ENCODE assay signal across 31 cellular contexts in the genomic region with DNA sequence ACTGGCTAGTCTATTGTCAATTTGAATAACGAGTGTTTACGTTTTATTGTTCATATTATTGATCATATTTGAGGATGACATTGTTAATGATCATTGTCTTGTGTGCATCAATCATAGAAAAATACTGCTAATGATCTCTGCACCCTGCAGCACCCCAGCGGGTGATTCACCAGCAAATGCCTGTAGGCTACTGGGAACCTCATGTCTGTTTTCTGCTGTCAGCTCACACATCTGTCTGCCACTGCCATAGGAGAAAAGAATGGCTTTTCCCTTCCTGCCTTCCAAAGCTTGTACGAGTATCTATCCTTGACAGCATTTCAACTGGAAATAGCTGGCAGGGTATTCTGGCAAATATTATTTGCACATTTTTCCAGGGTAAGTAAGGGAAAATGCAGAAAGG.
"Had no signal": no experiment of that assay in that cellular context is flagged by ENCODE, and none has a peak within 500 bp of the region (broad histone marks: within the 10 kb centered on the region; RNA-seq: fewer than 3 reads in every experiment).

No MANE protein-coding gene starts in this region.

- H3K4me1 ChIP-seq: ascending aorta, SJCRH30 had no signal

- H3K4me3 ChIP-seq: ascending aorta, cardiac muscle cell, K562, SJCRH30, SK-N-MC had no signal

- H3K27ac ChIP-seq: ascending aorta, cardiac muscle cell, SJCRH30, SK-N-MC, WERI-Rb-1 had no signal

- H3K27me3 ChIP-seq: ascending aorta, cardiac muscle cell, SJCRH30 had no signal

- DNase-seq: activated CD4-positive, alpha-beta memory T cell treated with anti-CD3 and anti-CD28 coated beads, Interleukin-2, amount 10 ng/mL, durations not matched to agents 7 days and 5 days; activated CD4-positive, alpha-beta T cell treated with anti-CD3 and anti-CD28 coated beads for 1 hour; activated CD4-positive, alpha-beta T cell treated with anti-CD3 and anti-CD28 coated beads for 48 hours; activated CD4-positive, CD25-positive, alpha-beta regulatory T cell; activated CD8-positive, alpha-beta memory T cell treated with anti-CD3 and anti-CD28 coated beads for 24 hours; activated CD8-positive, alpha-beta memory T cell treated with anti-CD3 and anti-CD28 coated beads, Interleukin-2, amount 10 ng/mL, durations not matched to agents 7 days and 5 days; activated CD8-positive, alpha-beta memory T cell treated with anti-CD3 and anti-CD28 coated beads, Interleukin-2, amount 50 U/mL, for 48 hours; activated effector memory CD4-positive, alpha-beta T cell treated with anti-CD3 and anti-CD28 coated beads, Interleukin-2, amount 50 U/mL, for 16 hours; activated naive CD4-positive, alpha-beta T cell; activated naive CD4-positive, alpha-beta T cell treated with anti-CD3 and anti-CD28 coated beads, Interleukin-2, amount 50 U/mL, for 16 hours; activated naive CD8-positive, alpha-beta T cell treated with anti-CD3 and anti-CD28 coated beads for 36 hours; activated T-cell treated with anti-CD3 and anti-CD28 coated beads, Interleukin-2, amount 50 U/mL, for 1 hour; activated T-cell treated with anti-CD3 and anti-CD28 coated beads, Interleukin-2, amount 50 U/mL, for 72 hours; amniotic stem cell; NCI-H1105; NCI-H187 treated with DMSO at 0.1 percent for 48 hours; NCI-H2081; NCI-H226; NCI-H524 treated with DMSO at 0.1 percent for 48 hours; NCI-H748 treated with DMSO at 0.1 percent for 48 hours; NK-92 treated with Interleukin-12 subunit alpha and Interleukin-12 subunit beta, amount 100 ng/mL, for 24 hours; PC-3; Right ventricle myocardium superior; SJCRH30; T1000; WERI-Rb-1 had no signal

- H3K36me3 ChIP-seq: ascending aorta, cardiac muscle cell, SJCRH30, WERI-Rb-1 had no signal

- ATAC-seq: activated CD8-positive, alpha-beta memory T cell treated with anti-CD3 and anti-CD28 coated beads, Interleukin-2, amount 10 ng/mL, durations not matched to agents 7 days and 5 days; activated T-cell treated with anti-CD3 and anti-CD28 coated beads, Interleukin-2, amount 50 U/mL, for 72 hours; activated T-helper 17 cell treated with anti-CD3 and anti-CD28 coated beads, Interleukin-2, amount 50 U/mL, for 72 hours; K562; PC-3 had no signal

- H3K9me3 ChIP-seq: ascending aorta, SJCRH30 had no signal
